24 cellular contexts compared by ENCODE assay signal in genomic region chr6:138736640-138737039, GRCh38. TPM values are rescaled to one million over a fixed set of nuclear protein-coding genes. Genes with fewer than 3 reads are reported as not detected.
DNase-seq lines count a peak whose midpoint lies in the region; ATAC-seq, FAIRE-seq and TF ChIP-seq lines count a peak whose summit lies in the region.
"Had no signal": no experiment of that assay in that cellular context is flagged by ENCODE, and none has a peak within 500 bp of the region (broad histone marks: within the 10 kb centered on the region; RNA-seq: fewer than 3 reads in every experiment).

No MANE protein-coding gene starts in this region.

- H3K27me3 ChIP-seq in upper lobe of right lung = no peaks in the 10 kb centered on the region
- no peaks in the 10 kb centered on the region for H3K27me3 ChIP-seq in dorsolateral prefrontal cortex
- H3K27me3 ChIP-seq: BLaER1, MG63 had no signal

- no peak overlapping the region for H3K4me2 ChIP-seq in A549
- H3K4me2 ChIP-seq: BLaER1, PC-9 had no signal

- H3K9me3 ChIP-seq in A549 (no peaks in the 10 kb centered on the region), upper lobe of right lung (no peaks in the 10 kb centered on the region)
- H3K9me3 ChIP-seq: MG63 had no signal

- TF ChIP-seq CTCF in A549 (IDR thresholded peaks at IDR 0.05) = no peak
- TF ChIP-seq CTCF in endothelial cell (IDR thresholded peaks at IDR 0.05; ENCODE audit: unreplicated experiment) = no peak
- no peak for TF ChIP-seq CTCF in fibroblast of pulmonary artery (IDR thresholded peaks at IDR 0.05; ENCODE audit: low read length, missing control alignments)
- TF ChIP-seq CTCF in upper lobe of right lung (IDR thresholded peaks at IDR 0.05) = no peak
- TF ChIP-seq CTCF in dorsolateral prefrontal cortex (IDR thresholded peaks at IDR 0.05 in 54 of 56, conservative IDR thresholded peaks at IDR 0.05 in 2 of 56; ENCODE audit: low read depth in 1 of 56, partially characterized antibody in 56 of 56) = no peak

- H3K36me3 ChIP-seq in upper lobe of right lung = no peaks in the 10 kb centered on the region
- H3K36me3 ChIP-seq: BLaER1, MG63 had no signal

- TF ChIP-seq RAD21 in A549 (conservative IDR thresholded peaks at IDR 0.05 in 1 of 2, IDR thresholded peaks at IDR 0.05 in 1 of 2) = no peak

- H3K4me1 Mint-ChIP-seq in endothelial cell (ENCODE audit: unreplicated experiment) = no peaks in the 10 kb centered on the region
- H3K4me1 Mint-ChIP-seq: CD4-positive, CD25-positive, alpha-beta regulatory T cell had no signal

- ATAC-seq in A549 (no peak), upper lobe of right lung (no peak)

- no peaks in the 10 kb centered on the region for H3K4me1 ChIP-seq in A549
- no peaks in the 10 kb centered on the region for H3K4me1 ChIP-seq in upper lobe of right lung
- H3K4me1 ChIP-seq: BLaER1 had no signal

- peaks cover 3% of the 10 kb centered on the region for H3K36me3 Mint-ChIP-seq in endothelial cell (ENCODE audit: low read depth, unreplicated experiment)

- TF ChIP-seq EP300 in A549 (IDR thresholded peaks at IDR 0.05) = no peak

- FAIRE-seq in A549 (lab: Jason Lieb, UNC) = no peak
- FAIRE-seq: GM18507, H54 had no signal

- no peak overlapping the region for H3K4me3 ChIP-seq in A549
- H3K4me3 ChIP-seq in fibroblast of pulmonary artery (replicated peaks; ENCODE audit: low read depth, low read length) = no peak overlapping the region
- no peak overlapping the region for H3K4me3 ChIP-seq in upper lobe of right lung
- H3K4me3 ChIP-seq in dorsolateral prefrontal cortex = no peak overlapping the region
- H3K4me3 ChIP-seq: BLaER1, MG63, PC-9 had no signal

- H3K9me3 Mint-ChIP-seq in endothelial cell (ENCODE audit: unreplicated experiment) = peaks cover 4% of the 10 kb centered on the region

- H3K27ac Mint-ChIP-seq in endothelial cell (ENCODE audit: unreplicated experiment) = peak overlapping the region; percentile 18
- H3K27ac Mint-ChIP-seq: CD4-positive, CD25-positive, alpha-beta regulatory T cell had no signal

- peaks cover 5% of the 10 kb centered on the region for H3K27me3 Mint-ChIP-seq in endothelial cell (ENCODE audit: unreplicated experiment)

- peak overlapping the region in 1 of 2 experiments; percentile 43; a peak in 1 of 6 replicates for H3K27ac ChIP-seq in A549
- no peak overlapping the region for H3K27ac ChIP-seq in upper lobe of right lung
- no peak overlapping the region for H3K27ac ChIP-seq in dorsolateral prefrontal cortex
- H3K27ac ChIP-seq: BLaER1, PC-9 had no signal

- CTCF ChIA-PET in A549 (lab: Yijun Ruan, JAX) = no interaction called here

- intact Hi-C loops in upper lobe of right lung (cut with DNase I) (no loop called here), dorsolateral prefrontal cortex (cut with DNase I) (no loop called here)

- DNase-seq in A549 (ENCODE audit: low read depth in 1 of 2, low spot score in 1 of 2) (no peak), RPMI7951 (ENCODE audit: low read depth) (peak; percentile 35), endothelial cell (ENCODE audit: low spot score) (no peak), fibroblast of pulmonary artery (ENCODE audit: low read depth) (peak; percentile 38), upper lobe of right lung (no peak), DMS153 (lab: John Stamatoyannopoulos, UW) (no peak), dorsolateral prefrontal cortex (no peak)
- DNase-seq: 8988T; CD4-positive, CD25-positive, alpha-beta regulatory T cell; KG1; MG63; NCI-H1417; NCI-H1694; NCI-H2029 treated with DMSO at 0.1 percent for 48 hours; NCI-H446 treated with DMSO at 0.1 percent for 48 hours; NCI-H526; PC-9; Right ventricle myocardium superior; RPMI8226 had no signal

- no peak overlapping the region for H3K4me3 Mint-ChIP-seq in endothelial cell (ENCODE audit: unreplicated experiment)
- H3K4me3 Mint-ChIP-seq: CD4-positive, CD25-positive, alpha-beta regulatory T cell had no signal

- POLR2A ChIA-PET in A549 (lab: Yijun Ruan, JAX) = no interaction called here

- no peak for TF ChIP-seq POLR2A in A549 (IDR thresholded peaks at IDR 0.05; ENCODE audit: low read length)

- WGBS in A549 (ENCODE audit: missing lambda C conversion rate) = 88% methylated on average over 5 of the region's 5 CpGs

TF ChIP-seq in A549, 52 proteins besides CTCF, POLR2A, EP300 and RAD21:
- peak; percentile 79 for TF ChIP-seq MAFK (IDR thresholded peaks at IDR 0.05; ENCODE audit: partially characterized antibody)
- peak; percentile 83 for TF ChIP-seq NFE2L2 (conservative IDR thresholded peaks at IDR 0.05; ENCODE audit: low read length)
- no peak for TF ChIP-seq HDAC2 (IDR thresholded peaks at IDR 0.05)

RNA-seq across cellular contexts. Expression of gene CCDC28A, which starts 36.9 kb away (rescaled TPM):
- polyA plus RNA-seq in A549 (2011; rRNA removed) (17.5 and 23.0 TPM in 2 replicates), A549 (2017; fragmentation: RNase III; extraction: RNeasy Plus Mini Kit Qiagen cat#74134 plus additional on column Dnase treatment) (8.4 to 11.6 TPM (median 9.0 TPM) in 3 replicates)
- polyA plus RNA-seq in A549 (2012; cell fraction: cytosol; rRNA removed) = 5.2 and 5.5 TPM in 2 replicates
- polyA plus RNA-seq in A549 (2012; cell fraction: nucleus; rRNA removed) = 1.4 and 2.6 TPM in 2 replicates
- 2.6 and 5.2 TPM in 2 replicates for polyA minus RNA-seq in A549 (2011; rRNA and poly(A)+ RNA removed)
- total RNA-seq in RPMI7951 (2014; rRNA removed; shearing (Covaris generic)) = 18.7 and 25.7 TPM in 2 replicates
- total RNA-seq in endothelial cell (ENCODE audit: unreplicated experiment) (8.1 TPM), upper lobe of right lung (19.3 TPM), dorsolateral prefrontal cortex (10 to 100 TPM; 18.1 to 50.8 (median 35.7) TPM)

RNA-seq across cellular contexts. Expression of gene ECT2L, which starts 59.2 kb away (rescaled TPM):
- 0.01 and 0.05 TPM in 2 replicates for polyA plus RNA-seq in A549 (2011; rRNA removed)
- polyA plus RNA-seq in A549 (2012; cell fraction: cytosol; rRNA removed) = not detected in 2 replicates
- not detected in 2 replicates for polyA plus RNA-seq in A549 (2012; cell fraction: nucleus; rRNA removed)
- not detected in 3 replicates for polyA plus RNA-seq in A549 (2017; fragmentation: RNase III; extraction: RNeasy Plus Mini Kit Qiagen cat#74134 plus additional on column Dnase treatment)
- not detected in 2 replicates for polyA minus RNA-seq in A549 (2011; rRNA and poly(A)+ RNA removed)
- not detected in 2 replicates for total RNA-seq in RPMI7951 (2014; rRNA removed; shearing (Covaris generic))
- not detected for total RNA-seq in endothelial cell (ENCODE audit: unreplicated experiment)
- not detected for total RNA-seq in upper lobe of right lung
- 1 to 10 TPM in 17 of 120 experiments, under 1 TPM in 81, not detected in 22; 0.10 to 1.9 (median 0.41) TPM for total RNA-seq in dorsolateral prefrontal cortex
- total RNA-seq: CD4-positive, CD25-positive, alpha-beta regulatory T cell; G401; HT-29; PC-9 had no signal

Comparison
In these comparisons a context has a peak if more than half of its experiments do, and no peak if none do; other contexts are left out.
1. DNase-seq: peak in RPMI7951 (single experiment) and fibroblast of pulmonary artery (single experiment); none in A549 (0 of 2), endothelial cell (single experiment), upper lobe of right lung (single experiment), DMS153 (single experiment) and dorsolateral prefrontal cortex (0 of 10).